ENCODE assay signal across 8 cellular contexts in genomic region chr2:226799211-226799975, GRCh38. TPM values are rescaled to one million over a fixed set of nuclear protein-coding genes. Genes with fewer than 3 reads are reported as not detected.
A peak's percentile ranks its signal among the peaks of the same experiment; 100 is the strongest.
DNase-seq lines count a peak whose midpoint lies in the region; ATAC-seq and TF ChIP-seq lines count a peak whose summit lies in the region.

IRS1 (minus strand) TSS chr2:226799820; CDS start chr2:226798738, 1,082 bp downstream.

- H3K4me3 ChIP-seq in WI38 (ENCODE audit: low read depth, low read length): peak within 1 kb of the TSS; percentile 73

- TF ChIP-seq CTCF in WI38 (IDR thresholded peaks at IDR 0.05; ENCODE audit: low read depth, low read length): no peak

- DNase-seq in NCI-H1417 (lab: John Stamatoyannopoulos, UW) (peak in 2 of 3 experiments; percentile 83 to 85), NCI-H1417 treated with DMSO at 0.1 percent for 48 hours (lab: John Stamatoyannopoulos, UW) (no peak), NCI-H1694 treated with DMSO at 0.1 percent for 48 hours (lab: John Stamatoyannopoulos, UW) (peak; percentile 46), cerebellum (ENCODE audit: low spot score) (peak; percentile 75), kidney glomerular epithelial cell (lab: John Stamatoyannopoulos, UW) (peak; percentile 21)
- peak; percentile 62 for DNase-seq in stimulated activated CD4-positive, alpha-beta T cell treated with anti-CD3 and anti-CD28 coated beads, Interleukin-1b, Interleukin-23, amount 100 ng/mL, for 48 hours

- peak; percentile 44 for ATAC-seq in HG02759 (IDR thresholded peaks at IDR 0.05; ENCODE audit: unreplicated experiment)

RNA-seq across cellular contexts. Expression of gene IRS1, which starts in this region (rescaled TPM):
- total RNA-seq in cerebellum: 12.2 TPM
